ENCODE assay signal across 1 cellular context in genomic region chr1:21232044-21232443, GRCh38.
TF ChIP-seq lines count a peak whose summit lies in the region.

No MANE protein-coding gene starts in this region.

TF ChIP-seq in H1, 55 proteins besides CTCF, POLR2A, EP300 and RAD21:
- TF ChIP-seq TBP (IDR thresholded peaks at IDR 0.05; ENCODE audit: low read depth, low read length): no peak
